ENCODE assay signal across 9 cellular contexts in the genomic region with DNA sequence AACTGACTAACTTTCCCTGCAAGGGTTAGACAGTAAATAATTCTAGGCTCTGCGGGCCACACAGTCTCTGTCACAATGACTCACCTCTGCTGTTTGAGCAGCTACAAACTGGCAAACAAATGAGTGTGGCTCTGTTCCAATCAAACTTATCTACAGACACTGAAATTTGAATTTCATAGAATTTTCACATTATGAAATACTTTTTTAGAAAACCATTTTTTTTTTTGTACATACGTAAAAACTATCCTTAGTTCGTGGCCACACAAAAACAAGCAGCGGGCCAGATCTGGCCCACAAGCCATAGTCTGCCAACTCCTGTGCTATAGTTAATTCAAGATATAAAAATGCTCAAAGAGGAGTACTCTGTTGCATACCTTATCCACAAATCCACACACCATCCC. TPM values are rescaled to one million over a fixed set of nuclear protein-coding genes. Genes with fewer than 3 reads are reported as not detected.
DNase-seq lines count a peak whose midpoint lies in the region; ATAC-seq, FAIRE-seq and TF ChIP-seq lines count a peak whose summit lies in the region.
"Had no signal": no experiment of that assay in that cellular context is flagged by ENCODE, and none has a peak within 500 bp of the region (broad histone marks: within the 10 kb centered on the region; RNA-seq: fewer than 3 reads in every experiment).

No MANE protein-coding gene starts in this region.

- H3K79me2 ChIP-seq in GM23338 (replicated peaks; ENCODE audit: insufficient read depth): peaks cover 100% of the 10 kb centered on the region
- peaks cover 33% of the 10 kb centered on the region for H3K79me2 ChIP-seq in PC-9 (ENCODE audit: low read depth)
- H3K79me2 ChIP-seq in astrocyte (ENCODE audit: insufficient read depth, low read length): peaks cover 85% of the 10 kb centered on the region

- H3F3A ChIP-seq in GM23338 (replicated peaks; ENCODE audit: low read depth) (no peaks in the 10 kb centered on the region), PC-9 (ENCODE audit: insufficient read depth, low read depth) (peaks cover 26% of the 10 kb centered on the region)

- POLR2A ChIA-PET in PC-9 (lab: Charles Lee; ENCODE audit: unreplicated experiment): interaction anchor here (0.5 to 0.6 kb wide), 4 partner anchors 30 to 177 kb away, joined by 3 to 6 read pairs (median 3); no protein-coding TSS in a partner anchor

- H3K4me1 ChIP-seq in GM23338 (ENCODE audit: insufficient read depth): peaks cover 62% of the 10 kb centered on the region
- H3K4me1 ChIP-seq in PC-9 (replicated peaks; ENCODE audit: insufficient read depth): peaks cover 49% of the 10 kb centered on the region
- peaks cover 31% of the 10 kb centered on the region for H3K4me1 ChIP-seq in astrocyte (ENCODE audit: insufficient read depth, low read length)
- no peaks in the 10 kb centered on the region for H3K4me1 ChIP-seq in mucosa of descending colon (ENCODE audit: low read depth)

- no peak for DNase-seq in GM23338 (ENCODE audit: low spot score)
- peak; percentile 29 to 66 for DNase-seq in PC-9
- peak; percentile 73 for DNase-seq in astrocyte (ENCODE audit: low read depth)
- no peak for DNase-seq in mucosa of descending colon
- no peak for DNase-seq in OCI-M2 (lab: John Stamatoyannopoulos, UW; ENCODE audit: unreplicated experiment)
- DNase-seq in lower leg skin (ENCODE audit: low spot score in 2 of 2): no peak

- intact Hi-C loops in PC-9 (cut with micrococcal nuclease; ENCODE audit: unreplicated experiment): loop anchor here (2.0 to 10.0 kb wide), 5 partner anchors 57 to 386 kb away; a partner anchor contains a TSS
- intact Hi-C loops in mucosa of descending colon (cut with DNase I, micrococcal nuclease): no loop called here
- intact Hi-C loops in lower leg skin (cut with DNase I; ENCODE audit: low total_unique reads): no loop called here

- H2AFZ ChIP-seq in GM23338 (no peak overlapping the region), PC-9 (no peak overlapping the region), astrocyte (ENCODE audit: low read depth, low read length) (no peak overlapping the region)

- no peak for ATAC-seq in GM23338
- peak; percentile 60 for ATAC-seq in mucosa of descending colon
- no peak for ATAC-seq in GM18858 (IDR thresholded peaks at IDR 0.05; ENCODE audit: unreplicated experiment)
- ATAC-seq in HG03521 (IDR thresholded peaks at IDR 0.05; ENCODE audit: unreplicated experiment): no peak

- no peaks in the 10 kb centered on the region for H3K36me3 Mint-ChIP-seq in GM23338 (ENCODE audit: low read depth)
- no peaks in the 10 kb centered on the region for H3K36me3 Mint-ChIP-seq in astrocyte (ENCODE audit: low read depth, unreplicated experiment)

- H3K27me3 Mint-ChIP-seq in GM23338 (ENCODE audit: insufficient read depth, low read depth, poor library complexity) (no peaks in the 10 kb centered on the region), astrocyte (ENCODE audit: low read depth, unreplicated experiment) (no peaks in the 10 kb centered on the region)

- H3K4me1 Mint-ChIP-seq in GM23338 (peaks cover 58% of the 10 kb centered on the region), astrocyte (ENCODE audit: low read depth, unreplicated experiment) (peaks cover 57% of the 10 kb centered on the region)

- no peaks in the 10 kb centered on the region for H3K27me3 ChIP-seq in GM23338 (ENCODE audit: insufficient read depth)
- no peaks in the 10 kb centered on the region for H3K27me3 ChIP-seq in PC-9 (ENCODE audit: insufficient read depth, low read depth)
- H3K27me3 ChIP-seq in astrocyte (ENCODE audit: insufficient read depth, low read length): no peaks in the 10 kb centered on the region

- peak overlapping the region; percentile 71 for H3K9ac ChIP-seq in astrocyte (ENCODE audit: low read length)

- H3K27ac Mint-ChIP-seq in GM23338 (0 out of 2 replicates have a peak overlapping the region, but pooled peaks have one; percentile 56), astrocyte (ENCODE audit: unreplicated experiment) (peak overlapping the region; percentile 83)
- H3K27ac Mint-ChIP-seq: nephron had no signal

- BruUV-seq in PC-9 (replicated peaks; lab: Mats Ljungman, UMichigan): no TSS peak

- CTCF ChIA-PET in PC-9 (lab: Charles Lee): no interaction called here

- H3K9me3 ChIP-seq in PC-9 (ENCODE audit: insufficient read depth, low read depth) (no peaks in the 10 kb centered on the region), astrocyte (ENCODE audit: insufficient read depth, low read depth, low read length) (no peaks in the 10 kb centered on the region), mucosa of descending colon (no peaks in the 10 kb centered on the region)

- H4K20me1 ChIP-seq in GM23338 (replicated peaks; ENCODE audit: insufficient read depth) (no peaks in the 10 kb centered on the region), PC-9 (ENCODE audit: insufficient read depth) (no peaks in the 10 kb centered on the region), astrocyte (ENCODE audit: insufficient read depth, low read length) (peaks cover 43% of the 10 kb centered on the region)

- peak overlapping the region; percentile 52; the same call in 1 of the 2 replicates for H3K27ac ChIP-seq in GM23338 (ENCODE audit: low read depth)
- peak overlapping the region; percentile 78 for H3K27ac ChIP-seq in PC-9
- peak overlapping the region; percentile 92 for H3K27ac ChIP-seq in astrocyte (ENCODE audit: low read depth, low read length)

- no peak for FAIRE-seq in astrocyte (lab: Jason Lieb, UNC)

- TF ChIP-seq POLR2A in lower leg skin (IDR thresholded peaks at IDR 0.05): no peak

- no peak overlapping the region for H3K4me3 ChIP-seq in GM23338
- H3K4me3 ChIP-seq in PC-9: peak overlapping the region; percentile 21; the same call in 1 of the 2 replicates
- no peak overlapping the region for H3K4me3 ChIP-seq in astrocyte (ENCODE audit: insufficient read depth, low read depth, low read length)
- H3K4me3 ChIP-seq in mucosa of descending colon: no peak overlapping the region
- no peak overlapping the region for H3K4me3 ChIP-seq in lower leg skin (ENCODE audit: low read depth, poor library complexity, severe bottlenecking)

- TF ChIP-seq CTCF in GM23338 (conservative IDR thresholded peaks at IDR 0.05; ENCODE audit: low read depth in 2 of 2) (no peak), PC-9 (conservative IDR thresholded peaks at IDR 0.05) (no peak), astrocyte (IDR thresholded peaks at IDR 0.05; ENCODE audit: insufficient read depth, low read depth, low read length) (no peak), mucosa of descending colon (IDR thresholded peaks at IDR 0.05) (no peak), lower leg skin (IDR thresholded peaks at IDR 0.05) (no peak)

- WGBS in lower leg skin, 2 donors: 57 to 58% methylated on average over 4 of the region's 4 CpGs

- H3K4me3 Mint-ChIP-seq in GM23338 (no peak overlapping the region), astrocyte (ENCODE audit: unreplicated experiment) (no peak overlapping the region)
- H3K4me3 Mint-ChIP-seq: nephron had no signal

- H3K36me3 ChIP-seq in GM23338 (ENCODE audit: insufficient read depth) (no peaks in the 10 kb centered on the region), PC-9 (ENCODE audit: low read depth) (no peaks in the 10 kb centered on the region), astrocyte (ENCODE audit: insufficient read depth, low read length) (no peaks in the 10 kb centered on the region), mucosa of descending colon (ENCODE audit: low read depth) (no peaks in the 10 kb centered on the region)

- H3K9me3 Mint-ChIP-seq in GM23338: no peaks in the 10 kb centered on the region
- no peaks in the 10 kb centered on the region for H3K9me3 Mint-ChIP-seq in astrocyte (ENCODE audit: unreplicated experiment)

- H3K4me2 ChIP-seq in GM23338 (no peak overlapping the region), PC-9 (peak overlapping the region; percentile 68), astrocyte (ENCODE audit: low read length) (peak overlapping the region; percentile 80)

- no peaks in the 10 kb centered on the region for H3K9me2 ChIP-seq in GM23338 (ENCODE audit: insufficient read depth)
- H3K9me2 ChIP-seq in PC-9 (ENCODE audit: insufficient read depth): no peaks in the 10 kb centered on the region

TF ChIP-seq in GM23338, 12 proteins besides CTCF, POLR2A, EP300 and RAD21 (continues in another document):
- no peak for TF ChIP-seq NANOG (IDR thresholded peaks at IDR 0.05; ENCODE audit: borderline replicate concordance)
- TF ChIP-seq, protein P1, sequence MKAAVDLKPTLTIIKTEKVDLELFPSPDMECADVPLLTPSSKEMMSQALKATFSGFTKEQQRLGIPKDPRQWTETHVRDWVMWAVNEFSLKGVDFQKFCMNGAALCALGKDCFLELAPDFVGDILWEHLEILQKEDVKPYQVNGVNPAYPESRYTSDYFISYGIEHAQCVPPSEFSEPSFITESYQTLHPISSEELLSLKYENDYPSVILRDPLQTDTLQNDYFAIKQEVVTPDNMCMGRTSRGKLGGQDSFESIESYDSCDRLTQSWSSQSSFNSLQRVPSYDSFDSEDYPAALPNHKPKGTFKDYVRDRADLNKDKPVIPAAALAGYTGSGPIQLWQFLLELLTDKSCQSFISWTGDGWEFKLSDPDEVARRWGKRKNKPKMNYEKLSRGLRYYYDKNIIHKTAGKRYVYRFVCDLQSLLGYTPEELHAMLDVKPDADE (IDR thresholded peaks at IDR 0.05): no peak
- no peak for TF ChIP-seq POLR2AphosphoS5 (IDR thresholded peaks at IDR 0.05; ENCODE audit: low read depth)

RNA-seq across cellular contexts. Expression of a gene that starts 32.6 kb away (rescaled TPM):
- 40.1 and 44.4 TPM in 2 replicates for total RNA-seq in GM23338 (2014; rRNA removed; shearing (Covaris generic))
- polyA plus RNA-seq in GM23338 (2016; fragmentation: Nextera tagmentation; extraction: Ambion mirVana): 39.9 and 40.3 TPM in 2 replicates
- total RNA-seq in PC-9 (2021): 16.1 and 21.4 TPM in 2 replicates
- total RNA-seq in astrocyte: 36.8 and 37.9 TPM in 2 replicates
- total RNA-seq in mucosa of descending colon: 10 to 100 TPM; 17.2 to 29.4 (median 21.2) TPM
- total RNA-seq in lower leg skin: 10 to 100 TPM in 1 of 4 donors, 1 to 10 TPM in 3; 2.3 to 12.4 (median 6.6) TPM

Comparison
In these comparisons a context has a peak if more than half of its experiments do, and no peak if none do; other contexts are left out.
1. DNase-seq: peak in PC-9 (2 of 2) and astrocyte (single experiment); none in GM23338 (single experiment), mucosa of descending colon (0 of 3), OCI-M2 (single experiment) and lower leg skin (0 of 2).
2. Peak in every context shown above with its lines, with median percentiles within 50 percentile points of each other: H3K27ac ChIP-seq.